In the genomic region with DNA sequence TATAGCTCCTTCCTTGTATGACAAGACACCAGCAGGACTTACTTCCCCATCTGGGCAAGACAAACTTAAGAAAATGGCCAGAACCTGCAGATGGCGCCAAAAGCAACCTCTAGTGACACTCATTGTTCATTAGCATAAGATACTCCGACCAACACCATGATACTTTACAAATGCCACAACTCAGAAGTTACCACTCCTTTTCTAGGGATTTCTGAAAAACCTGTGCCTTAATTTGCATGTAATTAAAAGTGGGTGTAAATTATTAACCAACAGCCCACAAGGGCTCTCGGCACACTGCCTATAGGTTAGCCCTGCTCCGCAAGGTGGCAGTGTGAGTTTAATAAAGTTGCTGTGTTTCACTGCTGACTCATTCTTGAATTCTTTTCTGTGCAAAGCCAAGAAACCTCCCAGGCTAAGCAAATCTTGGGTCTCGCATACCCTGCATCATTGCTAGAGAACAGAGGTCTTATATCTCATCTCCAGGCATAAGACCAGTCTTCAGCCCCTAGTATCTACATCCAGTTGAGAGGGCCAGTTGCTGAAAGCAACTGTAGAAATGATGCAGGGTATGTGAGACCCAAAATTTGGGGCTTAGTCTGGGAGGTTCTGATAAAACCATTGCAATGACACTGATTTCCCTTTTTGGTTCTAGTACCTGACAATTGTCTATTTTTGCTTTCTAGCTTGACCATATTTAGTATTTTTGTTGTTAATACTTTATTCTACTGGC, we compare ENCODE assay signal across 8 cellular contexts.
DNase-seq lines count a peak whose midpoint lies in the region; ATAC-seq and TF ChIP-seq lines count a peak whose summit lies in the region.

No MANE protein-coding gene starts in this region.

- peak overlapping the region; percentile 66 for H3K4me2 ChIP-seq in DOHH2 (ENCODE audit: low read length)

- DNase-seq in RWPE2 (ENCODE audit: low spot score) (no peak), left cardiac atrium (peak; percentile 39), smooth muscle cell of the brain vasculature (ENCODE audit: low read depth, low spot score) (peak; percentile 3), sigmoid colon (no peak)
- peak; percentile 44 for DNase-seq in activated effector memory CD4-positive, alpha-beta T cell treated with Interleukin-2 at 50 U/mL for 16 hours

- intact Hi-C loops in left cardiac atrium (cut with DNase I) (no loop called here), sigmoid colon (cut with DNase I) (no loop called here)

- 63 to 71% methylated on average over 5 of the region's 5 CpGs for WGBS in sigmoid colon, 2 donors

- no peak overlapping the region for H3K27ac ChIP-seq in DOHH2 (ENCODE audit: low read depth, low read length)
- no peak overlapping the region for H3K27ac ChIP-seq in RWPE2 (ENCODE audit: poor library complexity, severe bottlenecking)
- H3K27ac ChIP-seq in sigmoid colon, result no peak overlapping the region

- no peak for TF ChIP-seq POLR2A in sigmoid colon (IDR thresholded peaks at IDR 0.05)

- H4K20me1 ChIP-seq in DOHH2 (ENCODE audit: control insufficient read depth, insufficient read depth, low read depth, low read length), result no peaks in the 10 kb centered on the region

- no peak for TF ChIP-seq EP300 in sigmoid colon (IDR thresholded peaks at IDR 0.05)

- peaks cover 11% of the 10 kb centered on the region for H3F3A ChIP-seq in DOHH2 (ENCODE audit: control insufficient read depth, insufficient read depth)

- H3K9me2 ChIP-seq in DOHH2 (replicated peaks; ENCODE audit: control insufficient read depth, low read length), result no peaks in the 10 kb centered on the region

- ATAC-seq in GM19468 (IDR thresholded peaks at IDR 0.05; ENCODE audit: extremely low read depth, unreplicated experiment) (peak; percentile 85), HG03558 (IDR thresholded peaks at IDR 0.05; ENCODE audit: extremely low read depth, unreplicated experiment) (peak; percentile 88), RWPE2 (ENCODE audit: low read depth) (peak; percentile 62; the same call in 2 of the 3 replicates), left cardiac atrium (peak in 1 of 2 donors; percentile 40)

- H3K9me3 ChIP-seq in DOHH2 (ENCODE audit: control insufficient read depth, insufficient read depth, low read length), result no peaks in the 10 kb centered on the region
- H3K9me3 ChIP-seq in RWPE2 (ENCODE audit: severe bottlenecking), result no peaks in the 10 kb centered on the region
- no peaks in the 10 kb centered on the region for H3K9me3 ChIP-seq in sigmoid colon

- peaks cover 78% of the 10 kb centered on the region for H3K79me2 ChIP-seq in DOHH2 (ENCODE audit: control insufficient read depth, low read length)

- TF ChIP-seq CTCF in DOHH2 (IDR thresholded peaks at IDR 0.05; ENCODE audit: low read depth, low read length, poor library complexity, severe bottlenecking), result peak; percentile 100
- peak; percentile 74 for TF ChIP-seq CTCF in RWPE2 (IDR thresholded peaks at IDR 0.05; ENCODE audit: poor library complexity, severe bottlenecking)
- TF ChIP-seq CTCF in sigmoid colon (IDR thresholded peaks at IDR 0.05), result peak in 2 of 4 experiments; percentile 21 to 24

- peaks cover 10% of the 10 kb centered on the region for H3K4me1 ChIP-seq in DOHH2 (ENCODE audit: control insufficient read depth, low read length)
- H3K4me1 ChIP-seq in RWPE2 (ENCODE audit: insufficient read depth, poor library complexity, severe bottlenecking), result no peaks in the 10 kb centered on the region
- peaks cover 0 to 4% (median 0%) of the 10 kb centered on the region in 4 donors for H3K4me1 ChIP-seq in sigmoid colon

- H3K36me3 ChIP-seq in DOHH2 (ENCODE audit: control insufficient read depth, low read length), result peaks cover 10% of the 10 kb centered on the region
- H3K36me3 ChIP-seq in RWPE2 (ENCODE audit: low read depth), result peaks cover 4% of the 10 kb centered on the region; the same call in 1 of the 2 replicates
- no peaks in the 10 kb centered on the region for H3K36me3 ChIP-seq in sigmoid colon

- peak overlapping the region; percentile 68 for H3K4me3 ChIP-seq in DOHH2 (ENCODE audit: low read length)
- H3K4me3 ChIP-seq in RWPE2 (ENCODE audit: severe bottlenecking), result peak overlapping the region; percentile 8
- H3K4me3 ChIP-seq in sigmoid colon, result no peak overlapping the region

- H3K27me3 ChIP-seq in DOHH2 (ENCODE audit: control insufficient read depth, low read length), result no peaks in the 10 kb centered on the region
- no peaks in the 10 kb centered on the region for H3K27me3 ChIP-seq in RWPE2 (ENCODE audit: insufficient read depth, poor library complexity, severe bottlenecking)
- no peaks in the 10 kb centered on the region for H3K27me3 ChIP-seq in sigmoid colon

Comparison
In these comparisons a context has a peak if more than half of its experiments do, and no peak if none do; other contexts are left out.
1. H3K4me3 ChIP-seq: peak in DOHH2 (single experiment) and RWPE2 (single experiment); none in sigmoid colon (0 of 4).
2. DNase-seq: peak in activated effector memory CD4-positive, alpha-beta T cell treated with Interleukin-2 at 50 U/mL for 16 hours (single experiment), left cardiac atrium (single experiment) and smooth muscle cell of the brain vasculature (single experiment); none in RWPE2 (single experiment) and sigmoid colon (single experiment).